In the genomic region with DNA sequence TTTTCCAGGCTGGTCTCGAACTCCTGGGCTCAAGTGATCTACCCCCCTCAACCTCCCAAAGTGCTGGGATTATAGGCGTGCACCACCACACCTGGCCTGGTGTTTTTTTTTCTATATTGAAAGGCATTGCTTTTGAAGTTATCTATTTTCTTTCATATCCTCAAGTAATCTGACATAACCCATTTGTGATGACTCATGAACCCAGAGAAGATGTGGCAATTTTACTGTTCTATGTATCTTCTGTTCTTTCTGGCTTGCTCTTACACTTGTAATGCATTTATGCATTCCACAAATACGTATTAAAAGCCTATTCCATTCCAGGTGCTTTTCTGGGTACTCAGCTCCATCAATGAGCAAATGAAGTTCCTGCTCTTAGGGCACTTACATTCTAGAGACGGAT, we compare ENCODE assay signal across 15 cellular contexts. TPM values are rescaled to one million over a fixed set of nuclear protein-coding genes. Genes with fewer than 3 reads are reported as not detected.
DNase-seq lines count a peak whose midpoint lies in the region; ATAC-seq and TF ChIP-seq lines count a peak whose summit lies in the region.
"Had no signal": no experiment of that assay in that cellular context is flagged by ENCODE, and none has a peak within 500 bp of the region (broad histone marks: within the 10 kb centered on the region; RNA-seq: fewer than 3 reads in every experiment).

No MANE protein-coding gene starts in this region.

- ATAC-seq in foreskin keratinocyte (peak; percentile 65), GM21529 (IDR thresholded peaks at IDR 0.05; ENCODE audit: unreplicated experiment) (no peak), HG02642 (IDR thresholded peaks at IDR 0.05; ENCODE audit: poor library complexity, unreplicated experiment) (no peak), HG03354 (IDR thresholded peaks at IDR 0.05; ENCODE audit: poor library complexity, severe bottlenecking, unreplicated experiment) (no peak)

- DNase-seq in SIG-M5 treated with dmso at 0.1 percent for 504 hours (lab: John Stamatoyannopoulos, UW; ENCODE audit: unreplicated experiment) (peak; percentile 44), SIG-M5 (lab: John Stamatoyannopoulos, UW) (no peak), amniotic epithelial cell (ENCODE audit: low read depth) (peak; percentile 93), foreskin keratinocyte (peak; percentile 94 to 97), foreskin melanocyte (no peak)
- DNase-seq: activated T-cell treated with anti-CD3 and anti-CD28 coated beads, Interleukin-2, amount 50 U/mL, for 48 hours; DMS53; immature natural killer cell; NCI-H446; testis had no signal

- TF ChIP-seq CTCF in foreskin keratinocyte (conservative IDR thresholded peaks at IDR 0.05): no peak

- H3K4me1 ChIP-seq in foreskin keratinocyte: peaks cover 6% of the 10 kb centered on the region
- H3K4me1 ChIP-seq: right atrium auricular region, testis had no signal

- no peak overlapping the region for H3K27ac ChIP-seq in foreskin keratinocyte
- H3K27ac ChIP-seq: ascending aorta, right atrium auricular region, testis had no signal

- H3K27me3 ChIP-seq in foreskin keratinocyte: no peaks in the 10 kb centered on the region
- H3K27me3 ChIP-seq: ascending aorta, right atrium auricular region, testis had no signal

RNA-seq across cellular contexts. Expression of gene ERRFI1, which starts 29.9 kb away (rescaled TPM):
- total RNA-seq in foreskin keratinocyte: 98.3 and 108 TPM in 2 replicates
- 39.9 and 53.9 TPM in 2 replicates for polyA plus RNA-seq in foreskin keratinocyte

Comparison
In these comparisons a context has a peak if more than half of its experiments do, and no peak if none do; other contexts are left out.
1. DNase-seq: peak in SIG-M5 treated with dmso at 0.1 percent for 504 hours (single experiment), amniotic epithelial cell (single experiment) and foreskin keratinocyte (2 of 2); none in SIG-M5 (single experiment) and foreskin melanocyte (single experiment).